Comparison of ENCODE assay signal across 8 cellular contexts in the genomic region with DNA sequence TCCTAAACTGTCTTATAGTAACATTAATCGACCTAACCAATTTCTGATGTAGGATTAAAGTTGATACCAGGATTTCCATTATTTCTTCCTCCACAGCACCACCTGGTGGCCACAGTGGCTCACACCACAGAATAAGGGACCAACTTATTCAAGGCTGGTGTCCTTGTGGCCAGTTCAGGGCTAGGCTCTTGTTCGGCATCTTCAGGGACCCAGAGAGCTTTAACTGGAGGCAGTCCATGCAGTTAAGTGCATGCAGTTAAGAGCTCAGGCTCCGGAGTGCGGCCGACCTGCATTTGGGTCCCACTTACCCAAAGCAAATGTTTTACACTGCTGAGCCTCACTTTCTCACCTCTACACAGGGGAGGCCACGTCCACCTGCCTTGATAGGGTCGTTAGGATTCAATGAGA.
DNase-seq lines count a peak whose midpoint lies in the region; ATAC-seq and TF ChIP-seq lines count a peak whose summit lies in the region.

No MANE protein-coding gene starts in this region.

- TF ChIP-seq CTCF in AG04449 (IDR thresholded peaks at IDR 0.05; ENCODE audit: insufficient read depth, low read length, missing control alignments) (peak; percentile 78), WI38 (IDR thresholded peaks at IDR 0.05; ENCODE audit: low read depth, low read length) (peak; percentile 71)

- H3K4me3 ChIP-seq in AG04449 (ENCODE audit: low read depth, low read length) (no peak overlapping the region), WI38 (ENCODE audit: low read depth, low read length) (no peak overlapping the region)

- CTCF ChIA-PET in AG04449 (lab: Yijun Ruan, JAX), result interaction anchor here (0.6 to 20.6 kb wide), 27 partner anchors 9 to 618 kb away, joined by 3 to 824 read pairs (median 4); no protein-coding TSS in a partner anchor

- in situ Hi-C loops in T47D (cut with HindIII; ENCODE audit: low pct_unique_long_range_greater_than_20kb, low sequenced_read_pairs), result no loop called here

- DNase-seq in AG04449 (ENCODE audit: low read depth, low spot score) (no peak), NCI-H2171 treated with DMSO at 0.1 percent for 48 hours (lab: John Stamatoyannopoulos, UW) (peak; percentile 63), T47D (ENCODE audit: low read depth in 1 of 2, low spot score in 1 of 2) (peak; percentile 89 to 90), iris pigment epithelial cell (ENCODE audit: low read depth) (peak; percentile 56)
- peak; percentile 60 to 83 for DNase-seq in stimulated activated CD4-positive, alpha-beta T cell treated with anti-CD3 and anti-CD28 coated beads, Interleukin-1b, Interleukin-23, amount 100 ng/mL, for 1 hour (ENCODE audit: low read depth in 2 of 2)

- peak; percentile 49 for ATAC-seq in GM21390 (IDR thresholded peaks at IDR 0.05; ENCODE audit: unreplicated experiment)
- no peak for ATAC-seq in GM21825 (IDR thresholded peaks at IDR 0.05; ENCODE audit: unreplicated experiment)

- POLR2A ChIA-PET in AG04449 (lab: Yijun Ruan, JAX), result no interaction called here
